8 cellular contexts compared by ENCODE assay signal in the genomic region with DNA sequence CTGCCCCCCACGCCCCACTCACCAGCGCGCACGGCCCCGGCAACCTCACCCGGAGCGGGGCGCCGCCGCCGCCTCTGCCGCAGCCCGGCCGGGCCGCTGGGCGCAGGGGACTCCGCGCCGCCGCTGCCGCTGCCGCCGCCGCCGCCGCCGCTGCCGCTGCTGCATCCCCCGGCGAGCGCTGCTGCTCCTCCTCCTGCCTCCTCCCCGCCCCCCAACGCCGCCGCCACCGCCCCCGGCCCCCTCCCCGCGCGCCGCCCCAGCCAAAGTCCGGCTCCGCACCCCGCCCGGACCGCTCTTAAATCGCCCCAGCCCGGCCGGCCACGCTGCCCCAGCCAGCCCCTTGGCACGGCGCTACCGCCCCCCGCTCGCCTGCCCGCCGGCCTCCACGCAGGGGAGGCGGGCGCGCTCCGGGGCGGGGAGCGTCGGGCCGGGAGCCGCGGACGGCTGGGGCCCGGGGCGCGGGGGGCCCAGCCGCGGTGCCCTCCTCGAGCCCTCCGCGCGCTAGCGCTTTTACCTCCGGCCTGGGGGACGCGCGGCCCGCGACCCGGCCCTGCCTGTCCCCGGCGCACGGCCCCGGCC. TPM values are rescaled to one million over a fixed set of nuclear protein-coding genes. Genes with fewer than 3 reads are reported as not detected.
A peak's percentile ranks its signal among the peaks of the same experiment; 100 is the strongest.
DNase-seq lines count a peak whose midpoint lies in the region; ATAC-seq, FAIRE-seq and TF ChIP-seq lines count a peak whose summit lies in the region.

SULF2 (minus strand) TSS at position 161 of the 579 bp plus-strand sequence. CDS start 28,118 bp downstream, outside the sequence.

- peaks cover 5% of the 10 kb centered on the region for H3K36me3 Mint-ChIP-seq in nephron progenitor cell (ENCODE audit: low read depth)

- FAIRE-seq in GM12892 (lab: Jason Lieb, UNC): no peak

- H3K9me3 Mint-ChIP-seq in nephron progenitor cell: no peaks in the 10 kb centered on the region

- peak within 1 kb of the TSS; percentile 70 for H3K4me3 ChIP-seq in fibroblast of pulmonary artery (replicated peaks; ENCODE audit: low read depth, low read length)

- peaks cover 76% of the 10 kb centered on the region for H3K4me1 Mint-ChIP-seq in nephron progenitor cell

- TF ChIP-seq POLR2A in GM12892 (IDR thresholded peaks at IDR 0.05; ENCODE audit: low read depth, low read length): no peak

- peaks cover 12% of the 10 kb centered on the region for H3K27me3 Mint-ChIP-seq in nephron progenitor cell (ENCODE audit: low read depth, poor library complexity)

- ATAC-seq in GM19463 (IDR thresholded peaks at IDR 0.05; ENCODE audit: unreplicated experiment) (no peak), HG02970 (IDR thresholded peaks at IDR 0.05; ENCODE audit: low FRiP score, unreplicated experiment) (no peak)

- peak within 1 kb of the TSS; percentile 93 for H3K4me3 Mint-ChIP-seq in nephron progenitor cell

- H3K27ac Mint-ChIP-seq in nephron progenitor cell: peak within 1 kb of the TSS; percentile 99

- DNase-seq in GM12892 (ENCODE audit: insufficient read length) (peak; percentile 38), SW480 (ENCODE audit: low spot score) (peak; percentile 68), fibroblast of pulmonary artery (ENCODE audit: low read depth) (peak; percentile 32), nephron progenitor cell (peak; percentile 74), NAMALWA (ENCODE audit: low spot score) (no peak), NK-92 (lab: John Stamatoyannopoulos, UW; ENCODE audit: unreplicated experiment) (no peak)

- TF ChIP-seq CTCF in fibroblast of pulmonary artery (IDR thresholded peaks at IDR 0.05; ENCODE audit: low read length, missing control alignments) (no peak), nephron progenitor cell (IDR thresholded peaks at IDR 0.05) (no peak)

RNA-seq across cellular contexts. Expression of gene SULF2, which starts in this region (rescaled TPM):
- 4.6 TPM for polyA plus RNA-seq in GM12892 (2012; ENCODE audit: missing spikeins)

Comparison
In these comparisons a context has a peak if more than half of its experiments do, and no peak if none do; other contexts are left out.
1. DNase-seq: peak in GM12892 (single experiment), SW480 (single experiment), fibroblast of pulmonary artery (single experiment) and nephron progenitor cell (single experiment); none in NAMALWA (single experiment) and NK-92 (single experiment).